1 cellular context compared by ENCODE assay signal in the genomic region with DNA sequence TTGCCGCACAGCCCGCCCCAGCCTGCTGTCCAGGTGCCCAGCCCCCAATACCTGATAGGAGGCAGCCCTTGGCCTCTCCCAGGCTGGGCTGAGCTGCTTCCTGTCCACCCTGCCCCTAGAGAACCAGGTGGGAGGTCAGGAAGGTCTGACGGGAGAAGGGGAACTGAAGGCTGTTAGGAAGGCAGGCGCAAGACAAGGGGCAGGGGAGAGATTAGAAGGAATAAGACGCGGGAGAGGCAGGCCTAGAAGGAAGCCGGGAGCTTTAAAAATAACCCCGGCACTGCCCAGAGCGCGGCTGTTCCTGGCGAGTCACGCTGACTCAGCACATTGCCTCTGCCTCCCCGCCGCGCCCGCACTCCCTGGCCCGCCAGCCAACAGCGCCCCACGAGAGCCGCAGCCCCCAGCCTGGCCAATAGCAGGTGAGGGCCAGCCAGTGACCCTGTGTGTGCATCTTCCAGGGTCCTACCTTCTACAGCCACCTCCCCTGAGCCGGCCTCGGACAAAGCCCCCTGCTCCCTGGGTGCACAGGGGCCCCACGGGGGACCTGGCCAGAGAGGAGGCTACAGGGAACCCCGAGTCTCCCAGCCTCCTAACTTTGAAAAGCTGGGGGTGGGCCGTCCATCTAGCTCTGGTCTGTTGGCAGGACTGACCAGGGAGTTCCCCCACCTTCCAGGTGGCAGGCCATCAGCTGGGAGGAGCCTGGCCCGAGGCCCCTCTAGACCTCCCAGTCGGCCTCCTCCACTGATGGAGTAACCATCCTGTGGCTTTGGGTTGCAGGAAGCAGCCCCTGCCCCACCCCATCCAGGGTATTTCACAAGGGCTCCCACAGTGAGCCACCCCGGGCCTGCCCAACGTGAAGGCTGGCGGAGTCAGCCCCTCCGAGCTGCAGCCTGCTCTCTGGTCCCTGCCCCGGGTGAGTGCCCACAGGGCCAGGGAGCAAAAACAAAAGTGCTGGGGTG.
TF ChIP-seq lines count a peak whose summit lies in the region.

No MANE protein-coding gene starts in this region.

TF ChIP-seq in A549, 52 proteins besides CTCF, POLR2A, EP300 and RAD21:
- TF ChIP-seq TFCP2L1 (CRISPR knock-in tag; IDR thresholded peaks at IDR 0.05): peak; percentile 30; the same call in 1 of the 2 replicates
- no peak for TF ChIP-seq POLR2AphosphoS2 (conservative IDR thresholded peaks at IDR 0.05; ENCODE audit: low read length)
- no peak for TF ChIP-seq KDM1A (IDR thresholded peaks at IDR 0.05; ENCODE audit: low read depth)
- no peak for TF ChIP-seq FOXS1 (CRISPR knock-in tag; IDR thresholded peaks at IDR 0.05)
- no peak for TF ChIP-seq ZNF302 (CRISPR knock-in tag; IDR thresholded peaks at IDR 0.05)
- TF ChIP-seq, protein P1, sequence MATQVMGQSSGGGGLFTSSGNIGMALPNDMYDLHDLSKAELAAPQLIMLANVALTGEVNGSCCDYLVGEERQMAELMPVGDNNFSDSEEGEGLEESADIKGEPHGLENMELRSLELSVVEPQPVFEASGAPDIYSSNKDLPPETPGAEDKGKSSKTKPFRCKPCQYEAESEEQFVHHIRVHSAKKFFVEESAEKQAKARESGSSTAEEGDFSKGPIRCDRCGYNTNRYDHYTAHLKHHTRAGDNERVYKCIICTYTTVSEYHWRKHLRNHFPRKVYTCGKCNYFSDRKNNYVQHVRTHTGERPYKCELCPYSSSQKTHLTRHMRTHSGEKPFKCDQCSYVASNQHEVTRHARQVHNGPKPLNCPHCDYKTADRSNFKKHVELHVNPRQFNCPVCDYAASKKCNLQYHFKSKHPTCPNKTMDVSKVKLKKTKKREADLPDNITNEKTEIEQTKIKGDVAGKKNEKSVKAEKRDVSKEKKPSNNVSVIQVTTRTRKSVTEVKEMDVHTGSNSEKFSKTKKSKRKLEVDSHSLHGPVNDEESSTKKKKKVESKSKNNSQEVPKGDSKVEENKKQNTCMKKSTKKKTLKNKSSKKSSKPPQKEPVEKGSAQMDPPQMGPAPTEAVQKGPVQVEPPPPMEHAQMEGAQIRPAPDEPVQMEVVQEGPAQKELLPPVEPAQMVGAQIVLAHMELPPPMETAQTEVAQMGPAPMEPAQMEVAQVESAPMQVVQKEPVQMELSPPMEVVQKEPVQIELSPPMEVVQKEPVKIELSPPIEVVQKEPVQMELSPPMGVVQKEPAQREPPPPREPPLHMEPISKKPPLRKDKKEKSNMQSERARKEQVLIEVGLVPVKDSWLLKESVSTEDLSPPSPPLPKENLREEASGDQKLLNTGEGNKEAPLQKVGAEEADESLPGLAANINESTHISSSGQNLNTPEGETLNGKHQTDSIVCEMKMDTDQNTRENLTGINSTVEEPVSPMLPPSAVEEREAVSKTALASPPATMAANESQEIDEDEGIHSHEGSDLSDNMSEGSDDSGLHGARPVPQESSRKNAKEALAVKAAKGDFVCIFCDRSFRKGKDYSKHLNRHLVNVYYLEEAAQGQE (IDR thresholded peaks at IDR 0.05): no peak
- TF ChIP-seq MAZ (IDR thresholded peaks at IDR 0.05; ENCODE audit: borderline replicate concordance, low read depth, low read length): peak; percentile 13; the same call in 1 of the 2 replicates
- TF ChIP-seq KDM5A (IDR thresholded peaks at IDR 0.05): no peak
- no peak for TF ChIP-seq GATA3 (IDR thresholded peaks at IDR 0.05; ENCODE audit: borderline replicate concordance)
- no peak for TF ChIP-seq NR3C1 (IDR thresholded peaks at IDR 0.05)
- no peak; the same call in 1 of the 2 replicates for TF ChIP-seq ZC3H11A (IDR thresholded peaks at IDR 0.05)
- peak; percentile 78 for TF ChIP-seq RFX5 (IDR thresholded peaks at IDR 0.05)
- TF ChIP-seq, protein P2, sequence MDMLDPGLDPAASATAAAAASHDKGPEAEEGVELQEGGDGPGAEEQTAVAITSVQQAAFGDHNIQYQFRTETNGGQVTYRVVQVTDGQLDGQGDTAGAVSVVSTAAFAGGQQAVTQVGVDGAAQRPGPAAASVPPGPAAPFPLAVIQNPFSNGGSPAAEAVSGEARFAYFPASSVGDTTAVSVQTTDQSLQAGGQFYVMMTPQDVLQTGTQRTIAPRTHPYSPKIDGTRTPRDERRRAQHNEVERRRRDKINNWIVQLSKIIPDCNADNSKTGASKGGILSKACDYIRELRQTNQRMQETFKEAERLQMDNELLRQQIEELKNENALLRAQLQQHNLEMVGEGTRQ (IDR thresholded peaks at IDR 0.05): no peak
- TF ChIP-seq RNF2 (IDR thresholded peaks at IDR 0.05; ENCODE audit: borderline replicate concordance, low read depth): no peak
- no peak for TF ChIP-seq CHD4 (IDR thresholded peaks at IDR 0.05; ENCODE audit: borderline replicate concordance)
- TF ChIP-seq, protein P3, sequence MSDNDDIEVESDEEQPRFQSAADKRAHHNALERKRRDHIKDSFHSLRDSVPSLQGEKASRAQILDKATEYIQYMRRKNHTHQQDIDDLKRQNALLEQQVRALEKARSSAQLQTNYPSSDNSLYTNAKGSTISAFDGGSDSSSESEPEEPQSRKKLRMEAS (IDR thresholded peaks at IDR 0.05): peak; percentile 75
- no peak for TF ChIP-seq NPAS2 (CRISPR knock-in tag; IDR thresholded peaks at IDR 0.05; ENCODE audit: borderline replicate concordance)
- no peak for TF ChIP-seq CBX8 (IDR thresholded peaks at IDR 0.05)
- TF ChIP-seq HES2 (IDR thresholded peaks at IDR 0.05): no peak
- no peak for TF ChIP-seq ZSCAN20 (CRISPR knock-in tag; IDR thresholded peaks at IDR 0.05)
- TF ChIP-seq FOSB (CRISPR knock-in tag; IDR thresholded peaks at IDR 0.05): no peak
- no peak for TF ChIP-seq ELK1 (IDR thresholded peaks at IDR 0.05; ENCODE audit: low read depth, low read length)
- peak; percentile 48; the same call in 1 of the 2 replicates for TF ChIP-seq TP53 (CRISPR knock-in tag; IDR thresholded peaks at IDR 0.05)
- TF ChIP-seq JUNB (IDR thresholded peaks at IDR 0.05): no peak
- no peak for TF ChIP-seq HEYL (CRISPR knock-in tag; IDR thresholded peaks at IDR 0.05)
- TF ChIP-seq E2F6 (IDR thresholded peaks at IDR 0.05; ENCODE audit: borderline replicate concordance, low read depth): peak; percentile 18; the same call in 1 of the 2 replicates
- TF ChIP-seq SREBF2 (IDR thresholded peaks at IDR 0.05): no peak
- no peak for TF ChIP-seq PHF8 (IDR thresholded peaks at IDR 0.05; ENCODE audit: borderline replicate concordance, low read depth)
- TF ChIP-seq HOXB13 (CRISPR knock-in tag; IDR thresholded peaks at IDR 0.05; ENCODE audit: low read depth): 0 out of 2 replicates have a peak, but pooled peaks have one; percentile 36
- peak; percentile 20 to 81; a peak in 2 of 4 replicates for TF ChIP-seq CEBPB (IDR thresholded peaks at IDR 0.05)
- TF ChIP-seq CBX2 (IDR thresholded peaks at IDR 0.05; ENCODE audit: borderline replicate concordance, low read depth): no peak
- no peak for TF ChIP-seq BHLHE40 (IDR thresholded peaks at IDR 0.05; ENCODE audit: low read depth, low read length)
- no peak for TF ChIP-seq CHD2 (IDR thresholded peaks at IDR 0.05; ENCODE audit: low read length, partially characterized antibody)
- TF ChIP-seq NFE2L2 (conservative IDR thresholded peaks at IDR 0.05; ENCODE audit: low read length): peak; percentile 98
- no peak for TF ChIP-seq HOXB5 (CRISPR knock-in tag; IDR thresholded peaks at IDR 0.05)
- 0 out of 2 replicates have a peak, but pooled peaks have one; percentile 43 for TF ChIP-seq PBX3 (IDR thresholded peaks at IDR 0.05)
- TF ChIP-seq RCOR1 (IDR thresholded peaks at IDR 0.05; ENCODE audit: low read depth, low read length): no peak
- TF ChIP-seq SMC3 (IDR thresholded peaks at IDR 0.05): no peak
- TF ChIP-seq EHF (CRISPR knock-in tag; IDR thresholded peaks at IDR 0.05): no peak
- no peak for TF ChIP-seq RARB (CRISPR knock-in tag; IDR thresholded peaks at IDR 0.05)
- no peak for TF ChIP-seq EHMT2 (IDR thresholded peaks at IDR 0.05; ENCODE audit: low read depth)
- no peak for TF ChIP-seq HDAC2 (IDR thresholded peaks at IDR 0.05)
- TF ChIP-seq, protein P4, sequence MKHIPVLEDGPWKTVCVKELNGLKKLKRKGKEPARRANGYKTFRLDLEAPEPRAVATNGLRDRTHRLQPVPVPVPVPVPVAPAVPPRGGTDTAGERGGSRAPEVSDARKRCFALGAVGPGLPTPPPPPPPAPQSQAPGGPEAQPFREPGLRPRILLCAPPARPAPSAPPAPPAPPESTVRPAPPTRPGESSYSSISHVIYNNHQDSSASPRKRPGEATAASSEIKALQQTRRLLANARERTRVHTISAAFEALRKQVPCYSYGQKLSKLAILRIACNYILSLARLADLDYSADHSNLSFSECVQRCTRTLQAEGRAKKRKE (CRISPR knock-in tag; IDR thresholded peaks at IDR 0.05; ENCODE audit: low read depth): 0 out of 2 replicates have a peak, but pooled peaks have one; percentile 5
- TF ChIP-seq MYC (IDR thresholded peaks at IDR 0.05; ENCODE audit: borderline replicate concordance, low read length): 0 out of 2 replicates have a peak, but pooled peaks have one; percentile 32
- TF ChIP-seq, protein P5, sequence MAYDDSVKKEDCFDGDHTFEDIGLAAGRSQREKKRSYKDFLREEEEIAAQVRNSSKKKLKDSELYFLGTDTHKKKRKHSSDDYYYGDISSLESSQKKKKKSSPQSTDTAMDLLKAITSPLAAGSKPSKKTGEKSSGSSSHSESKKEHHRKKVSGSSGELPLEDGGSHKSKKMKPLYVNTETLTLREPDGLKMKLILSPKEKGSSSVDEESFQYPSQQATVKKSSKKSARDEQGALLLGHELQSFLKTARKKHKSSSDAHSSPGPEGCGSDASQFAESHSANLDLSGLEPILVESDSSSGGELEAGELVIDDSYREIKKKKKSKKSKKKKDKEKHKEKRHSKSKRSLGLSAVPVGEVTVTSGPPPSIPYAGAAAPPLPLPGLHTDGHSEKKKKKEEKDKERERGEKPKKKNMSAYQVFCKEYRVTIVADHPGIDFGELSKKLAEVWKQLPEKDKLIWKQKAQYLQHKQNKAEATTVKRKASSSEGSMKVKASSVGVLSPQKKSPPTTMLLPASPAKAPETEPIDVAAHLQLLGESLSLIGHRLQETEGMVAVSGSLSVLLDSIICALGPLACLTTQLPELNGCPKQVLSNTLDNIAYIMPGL (CRISPR knock-in tag; IDR thresholded peaks at IDR 0.05; ENCODE audit: borderline replicate concordance): no peak; the same call in 1 of the 2 replicates
- peak in 1 of 2 experiments; percentile 67; a peak in 2 of 5 replicates for TF ChIP-seq JUN (IDR thresholded peaks at IDR 0.05)
- TF ChIP-seq HOXA7 (CRISPR knock-in tag; IDR thresholded peaks at IDR 0.05): peak; percentile 80; the same call in 1 of the 2 replicates
- TF ChIP-seq MAFK (IDR thresholded peaks at IDR 0.05; ENCODE audit: partially characterized antibody): peak; percentile 100
- TF ChIP-seq, protein P6, sequence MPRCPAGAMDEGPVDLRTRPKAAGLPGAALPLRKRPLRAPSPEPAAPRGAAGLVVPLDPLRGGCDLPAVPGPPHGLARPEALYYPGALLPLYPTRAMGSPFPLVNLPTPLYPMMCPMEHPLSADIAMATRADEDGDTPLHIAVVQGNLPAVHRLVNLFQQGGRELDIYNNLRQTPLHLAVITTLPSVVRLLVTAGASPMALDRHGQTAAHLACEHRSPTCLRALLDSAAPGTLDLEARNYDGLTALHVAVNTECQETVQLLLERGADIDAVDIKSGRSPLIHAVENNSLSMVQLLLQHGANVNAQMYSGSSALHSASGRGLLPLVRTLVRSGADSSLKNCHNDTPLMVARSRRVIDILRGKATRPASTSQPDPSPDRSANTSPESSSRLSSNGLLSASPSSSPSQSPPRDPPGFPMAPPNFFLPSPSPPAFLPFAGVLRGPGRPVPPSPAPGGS (IDR thresholded peaks at IDR 0.05): no peak
- TF ChIP-seq ESRRA (IDR thresholded peaks at IDR 0.05; ENCODE audit: borderline replicate concordance, low read length): no peak
- no peak for TF ChIP-seq ZFP36 (IDR thresholded peaks at IDR 0.05; ENCODE audit: borderline replicate concordance, partially characterized antibody)
- no peak for TF ChIP-seq FOSL2 (IDR thresholded peaks at IDR 0.05)
- peak; percentile 61 for TF ChIP-seq FOSL2 (CRISPR knock-in tag; IDR thresholded peaks at IDR 0.05)
